ENCODE assay signal across 8 cellular contexts in the genomic region with DNA sequence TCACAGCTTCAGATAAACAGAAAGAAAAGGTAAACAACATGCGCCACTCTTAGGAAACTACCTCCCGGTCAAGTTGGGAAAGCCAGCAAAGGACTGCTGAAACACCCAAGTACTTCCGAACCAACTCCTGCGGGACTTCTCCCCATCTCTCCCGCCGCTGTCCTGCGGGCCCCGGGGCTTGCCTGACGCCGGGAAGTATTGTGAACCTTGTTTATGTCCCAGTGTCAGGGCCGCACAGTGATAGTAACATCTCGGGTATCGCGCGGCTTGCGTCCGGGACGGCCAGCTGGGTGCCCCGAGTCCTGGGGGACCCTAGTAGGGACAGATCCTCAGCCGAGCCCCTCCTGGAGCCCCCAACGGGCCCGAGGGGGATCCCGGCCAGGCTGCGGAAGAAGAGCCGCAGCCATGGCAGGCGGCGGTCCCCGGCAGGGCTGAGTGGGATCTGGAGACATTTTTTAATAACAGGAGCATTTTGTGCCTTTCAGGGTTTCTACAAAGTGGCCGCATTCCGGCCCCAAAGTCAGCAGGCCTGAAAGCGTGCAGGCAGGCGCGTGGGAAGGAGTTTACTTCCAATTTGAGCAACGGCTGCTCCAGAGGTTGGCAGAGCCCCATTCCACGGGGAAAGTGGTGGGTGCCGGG. TPM values are rescaled to one million over a fixed set of nuclear protein-coding genes. Genes with fewer than 3 reads are reported as not detected.
DNase-seq lines count a peak whose midpoint lies in the region; ATAC-seq and TF ChIP-seq lines count a peak whose summit lies in the region.

No MANE protein-coding gene starts in this region.

- in situ Hi-C loops in gastrocnemius medialis (cut with MboI; ENCODE audit: low sequenced_read_pairs in 4 of 4), result no loop called here

- ATAC-seq in gastrocnemius medialis, result peak; percentile 48 to 50

- TF ChIP-seq CTCF in HL-60 (IDR thresholded peaks at IDR 0.05; ENCODE audit: insufficient read depth, low read length), result no peak
- no peak for TF ChIP-seq CTCF in SU-DHL-6 (IDR thresholded peaks at IDR 0.05; ENCODE audit: insufficient read depth, low read length, poor library complexity, severe bottlenecking)
- TF ChIP-seq CTCF in gastrocnemius medialis (IDR thresholded peaks at IDR 0.05 in 4 of 5, conservative IDR thresholded peaks at IDR 0.05 in 1 of 5), result no peak

- H3F3A ChIP-seq in SU-DHL-6 (ENCODE audit: insufficient read depth), result peaks cover 12% of the 10 kb centered on the region

- peak overlapping the region; percentile 84 for H3K4me3 ChIP-seq in HL-60 (replicated peaks; ENCODE audit: insufficient read depth, low read length)
- H3K4me3 ChIP-seq in SU-DHL-6 (ENCODE audit: insufficient read depth, low read length, poor library complexity, severe bottlenecking), result peak overlapping the region; percentile 76
- H3K4me3 ChIP-seq in iPS-15b (ENCODE audit: low read depth, low read length), result peak overlapping the region; percentile 91
- H3K4me3 ChIP-seq in gastrocnemius medialis, result peak overlapping the region; percentile 91 to 99 (median 96)

- peak overlapping the region; percentile 99 for H2AFZ ChIP-seq in SU-DHL-6 (ENCODE audit: low read depth, low read length, severe bottlenecking)

- intact Hi-C loops in gastrocnemius medialis (cut with DNase I; ENCODE audit: low total_unique reads), result loop anchor here (2.0 to 10.0 kb wide), 4 partner anchors 22 to 1310 kb away; a partner anchor contains a TSS

- no peaks in the 10 kb centered on the region for H3K27me3 ChIP-seq in HL-60 (ENCODE audit: insufficient read depth, poor library complexity, severe bottlenecking)
- no peaks in the 10 kb centered on the region for H3K27me3 ChIP-seq in SU-DHL-6 (ENCODE audit: low read length)
- no peaks in the 10 kb centered on the region for H3K27me3 ChIP-seq in iPS-15b (ENCODE audit: control insufficient read depth, insufficient read depth, low read length)
- no peaks in the 10 kb centered on the region for H3K27me3 ChIP-seq in gastrocnemius medialis

- peak overlapping the region; percentile 85 for H3K9ac ChIP-seq in SU-DHL-6 (ENCODE audit: low read length)
- peak overlapping the region; percentile 87 for H3K9ac ChIP-seq in iPS-15b (ENCODE audit: low read depth, low read length)

- H3K27ac ChIP-seq in HL-60 (replicated peaks) (peak overlapping the region; percentile 97), SU-DHL-6 (ENCODE audit: low read depth, low read length) (peak overlapping the region; percentile 69), gastrocnemius medialis (peak overlapping the region; percentile 97 to 99 (median 98))

- no peaks in the 10 kb centered on the region for H3K9me2 ChIP-seq in SU-DHL-6 (replicated peaks; ENCODE audit: insufficient read depth, low read length)

- H4K20me1 ChIP-seq in SU-DHL-6 (ENCODE audit: low read depth, low read length), result no peaks in the 10 kb centered on the region

- peaks cover 53% of the 10 kb centered on the region for H3K79me2 ChIP-seq in SU-DHL-6 (ENCODE audit: insufficient read depth, low read length)

- H3K36me3 ChIP-seq in SU-DHL-6 (ENCODE audit: low read length) (peaks cover 7% of the 10 kb centered on the region; the same call in 1 of the 2 replicates), iPS-15b (ENCODE audit: control insufficient read depth, insufficient read depth, low read length) (peaks cover 3% of the 10 kb centered on the region), gastrocnemius medialis (peaks cover 0 to 5% of the 10 kb centered on the region in 2 donors)

- peak; percentile 40 for TF ChIP-seq POLR2A in GM19193 (IDR thresholded peaks at IDR 0.05; ENCODE audit: extremely low read depth, insufficient read depth, insufficient read length)
- TF ChIP-seq POLR2A in gastrocnemius medialis (IDR thresholded peaks at IDR 0.05), result peak in 1 of 2 donors; percentile 70

- peak overlapping the region; percentile 98 for H3K4me2 ChIP-seq in SU-DHL-6 (ENCODE audit: low read depth, low read length, poor library complexity, severe bottlenecking)

- DNase-seq in Ammon's horn (ENCODE audit: low spot score), result peak; percentile 54
- DNase-seq in HL-60 (ENCODE audit: low read depth in 1 of 2, low spot score in 1 of 2), result peak in 1 of 2 experiments; percentile 56
- DNase-seq in astrocyte of the hippocampus (ENCODE audit: low read depth, low spot score), result peak; percentile 79
- DNase-seq in gastrocnemius medialis, result peak; percentile 55 to 70
- no peak for DNase-seq in NCI-H1436 treated with DMSO at 0.1 percent for 48 hours (lab: John Stamatoyannopoulos, UW)

- no peaks in the 10 kb centered on the region for H3K4me1 ChIP-seq in iPS-15b (ENCODE audit: control insufficient read depth, insufficient read depth, low read length)
- peaks cover 19 to 38% of the 10 kb centered on the region in 2 donors for H3K4me1 ChIP-seq in gastrocnemius medialis

- H3K9me3 ChIP-seq in SU-DHL-6 (ENCODE audit: insufficient read depth, low read length) (no peaks in the 10 kb centered on the region), iPS-15b (ENCODE audit: control insufficient read depth, insufficient read depth, low read length) (no peaks in the 10 kb centered on the region), gastrocnemius medialis (no peaks in the 10 kb centered on the region)

RNA-seq across cellular contexts. Expression of a gene that starts 0.7 kb away (rescaled TPM):
- 100 to 1,000 TPM in 1 of 4 donors, 10 to 100 TPM in 3; 49.3 to 116 (median 63.3) TPM for total RNA-seq in gastrocnemius medialis

RNA-seq across cellular contexts. Expression of a gene that starts 26.8 kb away (rescaled TPM):
- 10 to 100 TPM in 3 of 4 donors, 1 to 10 TPM in 1; 5.4 to 49.9 (median 41.6) TPM for total RNA-seq in gastrocnemius medialis

RNA-seq across cellular contexts. Expression of a gene that starts 50.8 kb away (rescaled TPM):
- total RNA-seq in gastrocnemius medialis, result 10 to 100 TPM; 10.4 to 15.7 (median 12.4) TPM
